In genomic region chr17:19648475-19649406, GRCh38 we compare ENCODE assay signal across 1 cellular context.
TF ChIP-seq lines count a peak whose summit lies in the region.

ALDH3A2 (plus strand) TSS chr17:19648751; CDS start chr17:19648972, 221 bp downstream.

TF ChIP-seq in HEK293, 187 proteins besides CTCF, POLR2A, EP300 and RAD21 (continued from another document and continues in another):
- TF ChIP-seq ZNF449 (tag by site-specific recombination; IDR thresholded peaks at IDR 0.05), result no peak
- peak; percentile 69; the same call in 1 of the 2 replicates for TF ChIP-seq ZNF692 (tag by site-specific recombination; IDR thresholded peaks at IDR 0.05)
- peak; percentile 54; the same call in 1 of the 2 replicates for TF ChIP-seq KLF10 (tag by site-specific recombination; IDR thresholded peaks at IDR 0.05)
- peak; percentile 75; the same call in 1 of the 2 replicates for TF ChIP-seq ZNF280D (tag by site-specific recombination; IDR thresholded peaks at IDR 0.05)
- TF ChIP-seq ZNF76 (tag by site-specific recombination; IDR thresholded peaks at IDR 0.05; ENCODE audit: borderline replicate concordance, low read depth), result no peak
- no peak for TF ChIP-seq ZNF214 (tag by site-specific recombination; IDR thresholded peaks at IDR 0.05; ENCODE audit: borderline replicate concordance)
- TF ChIP-seq ZNF777 (tag by site-specific recombination; IDR thresholded peaks at IDR 0.05; ENCODE audit: borderline replicate concordance), result peak; percentile 66; the same call in 1 of the 2 replicates
- TF ChIP-seq ZNF394 (tag by site-specific recombination; IDR thresholded peaks at IDR 0.05; ENCODE audit: borderline replicate concordance), result 0 out of 2 replicates have a peak, but pooled peaks have one; percentile 38
- no peak for TF ChIP-seq MEIS1 (CRISPR knock-in tag; IDR thresholded peaks at IDR 0.05; ENCODE audit: borderline replicate concordance)
- TF ChIP-seq ZBTB26 (tag by site-specific recombination; optimal IDR thresholded peaks at IDR 0.05), result peak; percentile 98
- TF ChIP-seq TRIM28 (IDR thresholded peaks at IDR 0.05; ENCODE audit: borderline replicate concordance, low read length), result no peak; the same call in 1 of the 2 replicates
- TF ChIP-seq GLI4 (tag by site-specific recombination; IDR thresholded peaks at IDR 0.05), result no peak
- TF ChIP-seq KLF7 (tag by site-specific recombination; IDR thresholded peaks at IDR 0.05; ENCODE audit: borderline replicate concordance), result peak; percentile 61
- TF ChIP-seq ZNF311 (tag by site-specific recombination; IDR thresholded peaks at IDR 0.05; ENCODE audit: borderline replicate concordance), result no peak
- peak; percentile 28; the same call in 1 of the 2 replicates for TF ChIP-seq ZNF24 (tag by site-specific recombination; IDR thresholded peaks at IDR 0.05)
- peak; percentile 91 for TF ChIP-seq ZNF600 (tag by site-specific recombination; IDR thresholded peaks at IDR 0.05)
- TF ChIP-seq ZNF121 (tag by site-specific recombination; IDR thresholded peaks at IDR 0.05), result no peak
- peak; percentile 58; the same call in 1 of the 2 replicates for TF ChIP-seq HOXC10 (CRISPR knock-in tag; IDR thresholded peaks at IDR 0.05)
- TF ChIP-seq OSR2 (tag by site-specific recombination; IDR thresholded peaks at IDR 0.05), result no peak
- peak; percentile 98 for TF ChIP-seq HIC1 (tag by site-specific recombination; IDR thresholded peaks at IDR 0.05)
- no peak for TF ChIP-seq BCL6B (tag by site-specific recombination; IDR thresholded peaks at IDR 0.05)
- TF ChIP-seq KLF8 (tag by site-specific recombination; IDR thresholded peaks at IDR 0.05), result peak; percentile 86
- peak; percentile 99 for TF ChIP-seq ZFHX2 (tag by site-specific recombination; conservative IDR thresholded peaks at IDR 0.05)
- peak; percentile 89 for TF ChIP-seq KLF9 (tag by site-specific recombination; IDR thresholded peaks at IDR 0.05; ENCODE audit: low read depth)
- TF ChIP-seq ZNF391 (tag by site-specific recombination; IDR thresholded peaks at IDR 0.05; ENCODE audit: borderline replicate concordance, low read depth), result peak; percentile 83; the same call in 1 of the 2 replicates
- TF ChIP-seq ZNF785 (tag by site-specific recombination; IDR thresholded peaks at IDR 0.05), result no peak
- TF ChIP-seq ZNF423 (tag by site-specific recombination; IDR thresholded peaks at IDR 0.05), result peak; percentile 99
- no peak for TF ChIP-seq ZNF707 (tag by site-specific recombination; IDR thresholded peaks at IDR 0.05)
- no peak for TF ChIP-seq ZNF157 (tag by site-specific recombination; IDR thresholded peaks at IDR 0.05)
- TF ChIP-seq EGR2 (tag by site-specific recombination; IDR thresholded peaks at IDR 0.05; ENCODE audit: low read depth), result peak; percentile 99
- TF ChIP-seq REST (tag by site-specific recombination; IDR thresholded peaks at IDR 0.05), result peak; percentile 16; the same call in 1 of the 2 replicates
- peak; percentile 58; the same call in 1 of the 2 replicates for TF ChIP-seq ZNF596 (tag by site-specific recombination; IDR thresholded peaks at IDR 0.05)
- peak; percentile 39 for TF ChIP-seq ZNF843 (tag by site-specific recombination; IDR thresholded peaks at IDR 0.05)
- peak; percentile 89; the same call in 1 of the 2 replicates for TF ChIP-seq ZSCAN5A (tag by site-specific recombination; IDR thresholded peaks at IDR 0.05)
- TF ChIP-seq REPIN1 (tag by site-specific recombination; IDR thresholded peaks at IDR 0.05; ENCODE audit: low read depth), result peak; percentile 82; the same call in 1 of the 2 replicates
- peak; percentile 90 for TF ChIP-seq BCL11A (tag by site-specific recombination; IDR thresholded peaks at IDR 0.05; ENCODE audit: low read depth)
- TF ChIP-seq ATF2 (tag by site-specific recombination; IDR thresholded peaks at IDR 0.05; ENCODE audit: low read depth), result no peak
- no peak for TF ChIP-seq ZNF37A (tag by site-specific recombination; IDR thresholded peaks at IDR 0.05)
- 0 out of 2 replicates have a peak, but pooled peaks have one; percentile 3 for TF ChIP-seq MYNN (tag by site-specific recombination; IDR thresholded peaks at IDR 0.05; ENCODE audit: borderline replicate concordance)
- peak; percentile 90 for TF ChIP-seq SCRT2 (tag by site-specific recombination; IDR thresholded peaks at IDR 0.05)
- no peak for TF ChIP-seq ZNF791 (tag by site-specific recombination; IDR thresholded peaks at IDR 0.05)
- no peak for TF ChIP-seq ZNF510 (tag by site-specific recombination; IDR thresholded peaks at IDR 0.05; ENCODE audit: insufficient replicate concordance)
- no peak for TF ChIP-seq ZNF585B (tag by site-specific recombination; IDR thresholded peaks at IDR 0.05)
- TF ChIP-seq IKZF3 (tag by site-specific recombination; IDR thresholded peaks at IDR 0.05), result peak; percentile 60; the same call in 1 of the 2 replicates
- no peak for TF ChIP-seq ZNF416 (tag by site-specific recombination; IDR thresholded peaks at IDR 0.05)
